Comparison of ENCODE assay signal across 11 cellular contexts in the genomic region with DNA sequence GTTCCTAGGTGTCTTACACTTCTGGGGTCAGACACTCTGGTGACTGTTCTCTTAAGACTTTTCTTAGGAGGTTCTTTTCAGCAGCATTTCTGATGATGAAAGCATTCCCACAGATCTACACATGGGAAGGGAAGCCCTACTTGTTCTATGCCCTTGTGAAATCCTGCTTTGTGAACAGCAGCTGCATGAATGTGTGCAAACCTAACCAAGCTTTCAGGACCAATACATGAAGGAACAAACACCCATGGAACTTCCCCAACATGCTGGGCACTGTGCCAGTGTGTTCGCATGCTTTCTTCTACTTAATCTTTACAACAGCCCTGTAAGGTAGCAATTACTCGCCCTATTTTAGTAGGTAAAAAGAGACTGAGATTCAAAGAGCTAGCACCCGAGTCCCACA.
DNase-seq lines count a peak whose midpoint lies in the region; ATAC-seq, FAIRE-seq and TF ChIP-seq lines count a peak whose summit lies in the region.
"Had no signal": no experiment of that assay in that cellular context is flagged by ENCODE, and none has a peak within 500 bp of the region (broad histone marks: within the 10 kb centered on the region; RNA-seq: fewer than 3 reads in every experiment).

No MANE protein-coding gene starts in this region.

- H3K27ac ChIP-seq in HL-60 (replicated peaks) = no peak overlapping the region
- H3K27ac ChIP-seq: vagina had no signal

- H3K27me3 ChIP-seq in HL-60 (ENCODE audit: insufficient read depth, poor library complexity, severe bottlenecking) (no peaks in the 10 kb centered on the region), Caco-2 (replicated peaks; ENCODE audit: control insufficient read depth, insufficient read depth, low read length) (no peaks in the 10 kb centered on the region)
- H3K27me3 ChIP-seq: vagina had no signal

- BruUV-seq in Caco-2 (replicated peaks; lab: Mats Ljungman, UMichigan) = no TSS peak

- no peaks in the 10 kb centered on the region for H3K27me3 Mint-ChIP-seq in Caco-2 (ENCODE audit: insufficient read depth, unreplicated experiment)

- intact Hi-C loops in Caco-2 (cut with micrococcal nuclease; ENCODE audit: unreplicated experiment) = no loop called here

- DNase-seq in HL-60 (ENCODE audit: low read depth in 1 of 2, low spot score in 1 of 2) = peak; percentile 90
- peak; percentile 26 for DNase-seq in RPMI8226
- peak; percentile 15 for DNase-seq in globus pallidus (ENCODE audit: low spot score)
- peak; percentile 75 for DNase-seq in renal cortical epithelial cell (ENCODE audit: low read depth)
- no peak for DNase-seq in D721Med (ENCODE audit: insufficient read length, low spot score)
- DNase-seq in GM12892 (ENCODE audit: insufficient read length) = no peak
- DNase-seq in Caco-2 = no peak
- DNase-seq: NCI-H1048 had no signal

- no peaks in the 10 kb centered on the region for H3K9me3 Mint-ChIP-seq in Caco-2 (ENCODE audit: unreplicated experiment)

- no peak overlapping the region for H3K4me3 Mint-ChIP-seq in Caco-2 (ENCODE audit: unreplicated experiment)
- H3K4me3 Mint-ChIP-seq: neural crest cell had no signal

- no peaks in the 10 kb centered on the region for H3K36me3 Mint-ChIP-seq in Caco-2 (ENCODE audit: insufficient read depth, unreplicated experiment)

- H3K4me1 ChIP-seq in Caco-2 = no peaks in the 10 kb centered on the region

- no peak for ATAC-seq in GM19351 (IDR thresholded peaks at IDR 0.05; ENCODE audit: unreplicated experiment)

- POLR2A ChIA-PET in Caco-2 (lab: Charles Lee) = no interaction called here

- TF ChIP-seq POLR2A in GM12892 (IDR thresholded peaks at IDR 0.05; ENCODE audit: low read depth, low read length) = no peak

- H3K4me1 Mint-ChIP-seq in Caco-2 (ENCODE audit: low read depth, unreplicated experiment) = no peaks in the 10 kb centered on the region
- H3K4me1 Mint-ChIP-seq: neural crest cell had no signal

- no peak overlapping the region for H3K27ac Mint-ChIP-seq in Caco-2 (ENCODE audit: unreplicated experiment)

- H3K9me3 ChIP-seq in Caco-2 = no peaks in the 10 kb centered on the region
- H3K9me3 ChIP-seq: vagina had no signal

- no peak for FAIRE-seq in D721Med (lab: Jason Lieb, UNC)
- FAIRE-seq in GM12892 (lab: Jason Lieb, UNC) = no peak

- H3K36me3 ChIP-seq in Caco-2 (ENCODE audit: control insufficient read depth, insufficient read depth, low read length) = no peaks in the 10 kb centered on the region
- H3K36me3 ChIP-seq: vagina had no signal

- CTCF ChIA-PET in Caco-2 (lab: Charles Lee) = no interaction called here

- TF ChIP-seq CTCF in HL-60 (IDR thresholded peaks at IDR 0.05; ENCODE audit: insufficient read depth, low read length) = no peak
- TF ChIP-seq CTCF in D721Med (IDR thresholded peaks at IDR 0.05; ENCODE audit: insufficient read depth, missing control alignments) = no peak
- TF ChIP-seq CTCF in Caco-2 (IDR thresholded peaks at IDR 0.05; ENCODE audit: insufficient read depth in 1 of 2, low read depth in 1 of 2, low read length in 1 of 2, severe bottlenecking in 1 of 2, unreplicated experiment in 1 of 2) = no peak

- H3K4me3 ChIP-seq in HL-60 (replicated peaks; ENCODE audit: insufficient read depth, low read length) (no peak overlapping the region), Caco-2 (ENCODE audit: low read depth, low read length) (no peak overlapping the region)
- H3K4me3 ChIP-seq: vagina had no signal

Comparison
In these comparisons a context has a peak if more than half of its experiments do, and no peak if none do; other contexts are left out.
1. DNase-seq: peak in HL-60 (2 of 2), RPMI8226 (single experiment), globus pallidus (single experiment) and renal cortical epithelial cell (single experiment); none in D721Med (single experiment), GM12892 (single experiment) and Caco-2 (0 of 2).